8 cellular contexts compared by ENCODE assay signal in the genomic region with DNA sequence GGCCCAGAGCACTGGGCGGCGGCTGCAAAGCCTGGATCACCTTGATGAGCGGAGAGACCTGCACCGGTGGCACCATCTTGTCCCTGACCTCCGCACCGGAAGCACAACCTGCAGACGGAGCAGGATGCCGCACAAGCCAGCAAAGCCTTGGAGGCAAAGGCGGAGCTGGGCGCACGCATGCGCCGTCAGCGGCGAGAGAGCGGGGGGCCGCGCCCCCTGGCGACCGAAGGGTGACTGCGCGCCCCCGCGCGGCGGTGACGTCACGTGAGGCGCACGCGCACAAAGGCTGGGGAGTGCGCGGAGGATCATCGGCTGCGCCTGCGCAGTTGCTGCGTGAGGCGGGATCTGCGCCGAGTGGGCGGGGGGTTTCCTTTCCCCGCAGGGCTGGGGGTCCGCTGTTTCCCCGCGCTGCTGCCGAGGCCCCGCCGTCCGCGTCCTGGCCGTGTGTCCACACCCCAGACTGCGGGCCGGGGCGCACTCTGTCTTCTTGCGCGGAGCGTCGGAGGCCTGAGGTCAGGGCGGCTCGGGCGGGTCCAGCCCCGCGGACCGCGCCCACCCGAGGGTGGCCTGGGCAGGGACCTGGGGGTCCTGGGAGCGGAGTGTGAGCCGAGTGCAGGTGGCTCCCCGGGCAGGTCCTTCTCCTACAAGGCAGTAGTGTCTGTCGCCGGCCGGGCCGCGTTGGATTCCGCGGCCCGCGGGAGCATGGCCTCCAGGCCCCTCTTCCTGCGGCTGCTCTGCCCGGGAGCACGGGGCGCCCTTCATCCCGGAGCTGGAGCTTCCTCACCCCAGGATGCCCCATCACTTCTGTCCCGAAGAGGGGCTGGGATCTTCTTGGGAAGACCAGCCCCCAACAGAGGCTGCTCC. TPM values are rescaled to one million over a fixed set of nuclear protein-coding genes. Genes with fewer than 3 reads are reported as not detected.
DNase-seq lines count a peak whose midpoint lies in the region; ATAC-seq and TF ChIP-seq lines count a peak whose summit lies in the region.

A gene with protein sequence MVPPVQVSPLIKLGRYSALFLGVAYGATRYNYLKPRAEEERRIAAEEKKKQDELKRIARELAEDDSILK (minus strand): TSS at position 105 of the 864 bp plus-strand sequence. CDS start 29 bp downstream, at position 76.
A gene with protein sequence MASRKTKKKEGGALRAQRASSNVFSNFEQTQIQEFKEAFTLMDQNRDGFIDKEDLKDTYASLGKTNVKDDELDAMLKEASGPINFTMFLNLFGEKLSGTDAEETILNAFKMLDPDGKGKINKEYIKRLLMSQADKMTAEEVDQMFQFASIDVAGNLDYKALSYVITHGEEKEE (plus strand): TSS at position 371 of the 864 bp plus-strand sequence. CDS start 3,485 bp downstream, outside the sequence.

- H3K36me3 ChIP-seq in Caco-2 (ENCODE audit: control insufficient read depth, insufficient read depth, low read length) (peaks cover 2% of the 10 kb centered on the region; the same call in 1 of the 2 replicates), mesenchymal stem cell (ENCODE audit: control insufficient read depth in 1 of 2, insufficient read depth in 2 of 2, low read depth in 1 of 2, low read length in 2 of 2) (peaks cover 23 to 43% of the 10 kb centered on the region in 2 experiments)

- 1% methylated on average over 70 of the region's 84 CpGs for WGBS in mesenchymal stem cell

- H3K4me1 ChIP-seq in Caco-2, result peaks cover 4% of the 10 kb centered on the region; the same call in 1 of the 2 replicates
- peaks cover 32% of the 10 kb centered on the region for H3K4me1 ChIP-seq in mesenchymal stem cell (ENCODE audit: control insufficient read depth, insufficient read depth, low read depth, low read length)

- no peak within 1 kb of the TSS for H2BK5ac ChIP-seq in mesenchymal stem cell (ENCODE audit: low read depth, low read length, poor library complexity, severe bottlenecking)

- no peaks in the 10 kb centered on the region for H3K9me3 Mint-ChIP-seq in Caco-2 (ENCODE audit: unreplicated experiment)
- no peaks in the 10 kb centered on the region for H3K9me3 Mint-ChIP-seq in effector memory CD8-positive, alpha-beta T cell

- peak within 1 kb of the TSS in 1 of 2 experiments; percentile 85 for H3K23ac ChIP-seq in mesenchymal stem cell (ENCODE audit: low read length in 2 of 2)

- peak within 1 kb of the TSS; percentile 80 for H3K4me3 Mint-ChIP-seq in Caco-2 (ENCODE audit: unreplicated experiment)
- peak within 1 kb of the TSS; percentile 82 to 85 for H3K4me3 Mint-ChIP-seq in effector memory CD8-positive, alpha-beta T cell

- peak within 1 kb of the TSS; percentile 96 for H3K9ac ChIP-seq in mesenchymal stem cell (ENCODE audit: low read length)

- H3K27ac Mint-ChIP-seq in Caco-2 (ENCODE audit: unreplicated experiment), result peak within 1 kb of the TSS; percentile 85
- peak within 1 kb of the TSS; percentile 91 for H3K27ac Mint-ChIP-seq in effector memory CD8-positive, alpha-beta T cell

- DNase-seq in Caco-2 (peak; percentile 95 to 96), HT1080 (ENCODE audit: low read depth) (peak; percentile 92), NOMO-1 (lab: John Stamatoyannopoulos, UW; ENCODE audit: unreplicated experiment in 2 of 2) (peak; percentile 91 to 94), mesenchymal stem cell (peak; percentile 90)
- peak; percentile 95 to 96 for DNase-seq in activated CD8-positive, alpha-beta memory T cell treated with anti-CD3 and anti-CD28 coated beads for 4 hours (ENCODE audit: low read depth in 2 of 2)
- peak; percentile 97 to 99 (median 98) for DNase-seq in effector memory CD8-positive, alpha-beta T cell
- DNase-seq in stimulated activated CD8-positive, alpha-beta memory T cell treated with anti-CD3 and anti-CD28 coated beads, Interleukin-12 subunit alpha, Interleukin-12 subunit beta, amount 100 ng/mL, for 4 hours (ENCODE audit: low read depth), result peak; percentile 99

- no peaks in the 10 kb centered on the region for H3K27me3 Mint-ChIP-seq in Caco-2 (ENCODE audit: insufficient read depth, unreplicated experiment)
- H3K27me3 Mint-ChIP-seq in effector memory CD8-positive, alpha-beta T cell, result no peaks in the 10 kb centered on the region

- H3K4me3 ChIP-seq in Caco-2 (ENCODE audit: low read depth, low read length), result peak within 1 kb of the TSS; percentile 96
- peak within 1 kb of the TSS; percentile 90 to 94 for H3K4me3 ChIP-seq in mesenchymal stem cell (ENCODE audit: insufficient read depth in 1 of 2, low read depth in 1 of 2, low read length in 2 of 2)

- H3K14ac ChIP-seq in mesenchymal stem cell (ENCODE audit: low read length in 2 of 2), result peak within 1 kb of the TSS; percentile 77 to 96

- peak within 1 kb of the TSS; percentile 86 for H4K91ac ChIP-seq in mesenchymal stem cell (ENCODE audit: low read length)

- no peaks in the 10 kb centered on the region for H3K27me3 ChIP-seq in Caco-2 (replicated peaks; ENCODE audit: control insufficient read depth, insufficient read depth, low read length)
- no peaks in the 10 kb centered on the region for H3K27me3 ChIP-seq in mesenchymal stem cell (ENCODE audit: control insufficient read depth in 1 of 2, insufficient read depth in 1 of 2, low read length in 2 of 2)

- peak within 1 kb of the TSS; percentile 83 for H2BK120ac ChIP-seq in mesenchymal stem cell (ENCODE audit: low read depth, low read length)

- peak; percentile 55 to 80 for TF ChIP-seq CTCF in Caco-2 (IDR thresholded peaks at IDR 0.05; ENCODE audit: insufficient read depth in 1 of 2, low read depth in 1 of 2, low read length in 1 of 2, severe bottlenecking in 1 of 2, unreplicated experiment in 1 of 2)

- POLR2A ChIA-PET in Caco-2 (lab: Charles Lee), result interaction anchor here (1.0 kb wide), 1 partner anchor 107 kb away, joined by 8 read pairs; no protein-coding TSS in a partner anchor

- peak within 1 kb of the TSS; percentile 88 for H4K8ac ChIP-seq in mesenchymal stem cell (ENCODE audit: low read length)

- peak within 1 kb of the TSS in 1 of 2 experiments; percentile 68 for H2BK12ac ChIP-seq in mesenchymal stem cell (ENCODE audit: low read length in 2 of 2)

- H2AFZ ChIP-seq in mesenchymal stem cell (ENCODE audit: low read depth, low read length), result peak within 1 kb of the TSS; percentile 72

- H2BK15ac ChIP-seq in mesenchymal stem cell (ENCODE audit: low read depth, poor library complexity, severe bottlenecking), result peak within 1 kb of the TSS; percentile 85

- H2AK5ac ChIP-seq in mesenchymal stem cell (ENCODE audit: low read length, severe bottlenecking), result peak within 1 kb of the TSS; percentile 55

- peaks cover 5% of the 10 kb centered on the region for H3K4me1 Mint-ChIP-seq in Caco-2 (ENCODE audit: low read depth, unreplicated experiment)
- H3K4me1 Mint-ChIP-seq in effector memory CD8-positive, alpha-beta T cell (ENCODE audit: low read depth in 2 of 2), result peaks cover 10% of the 10 kb centered on the region in 2 donors

- H3K36me3 Mint-ChIP-seq in Caco-2 (ENCODE audit: insufficient read depth, unreplicated experiment), result peaks cover 42% of the 10 kb centered on the region
- H3K36me3 Mint-ChIP-seq in effector memory CD8-positive, alpha-beta T cell (ENCODE audit: insufficient read depth), result peaks cover 53% of the 10 kb centered on the region

- no peak within 1 kb of the TSS for H3K27ac ChIP-seq in mesenchymal stem cell (ENCODE audit: low read length, poor library complexity, severe bottlenecking)

- ATAC-seq in GM21360 (IDR thresholded peaks at IDR 0.05; ENCODE audit: unreplicated experiment), result peak; percentile 59
- ATAC-seq in effector memory CD8-positive, alpha-beta T cell (replicated peaks), result peak; percentile 94

- H3K18ac ChIP-seq in mesenchymal stem cell (ENCODE audit: low read depth in 1 of 2, low read length in 2 of 2), result peak within 1 kb of the TSS; percentile 81 to 98

- intact Hi-C loops in Caco-2 (cut with micrococcal nuclease; ENCODE audit: unreplicated experiment), result no loop called here

- no peaks in the 10 kb centered on the region for H3K9me3 ChIP-seq in Caco-2
- no peaks in the 10 kb centered on the region for H3K9me3 ChIP-seq in mesenchymal stem cell (ENCODE audit: control insufficient read depth, low read length)

- H3K4ac ChIP-seq in mesenchymal stem cell (ENCODE audit: low read depth in 1 of 2, low read length in 2 of 2), result peak within 1 kb of the TSS; percentile 69 to 95

- H3K4me2 ChIP-seq in mesenchymal stem cell (ENCODE audit: low read length, poor library complexity, severe bottlenecking), result peak within 1 kb of the TSS; percentile 95

- H3K79me1 ChIP-seq in mesenchymal stem cell (replicated peaks; ENCODE audit: low read length, poor library complexity, severe bottlenecking), result peaks cover 27% of the 10 kb centered on the region

- BruUV-seq in Caco-2 (replicated peaks; lab: Mats Ljungman, UMichigan), result TSS peak; percentile 31

- CTCF ChIA-PET in Caco-2 (lab: Charles Lee), result interaction anchor here (0.5 to 1.5 kb wide), 6 partner anchors 10 to 410 kb away, joined by 3 to 6 read pairs (median 3); no protein-coding TSS in a partner anchor

RNA-seq across cellular contexts. Expression of the first gene that starts in this region (rescaled TPM):
- total RNA-seq in Caco-2 (2022), result 244 and 257 TPM in 2 replicates
- 214 and 483 TPM in 2 replicates for total RNA-seq in HT1080 (2014; rRNA removed; shearing (Covaris generic))
- polyA plus RNA-seq in HT1080 (2015; cell fraction: cytosol; rRNA removed), result 141 and 278 TPM in 2 replicates
- polyA plus RNA-seq in HT1080 (2015; cell fraction: nucleus; rRNA removed), result 36.7 and 142 TPM in 2 replicates
- 1,109 TPM for polyA plus RNA-seq in mesenchymal stem cell (2013, experiment 1 of 2)
- 1,079 TPM for polyA plus RNA-seq in mesenchymal stem cell (2013, experiment 2 of 2)

RNA-seq across cellular contexts. Expression of the second gene that starts in this region (rescaled TPM):
- total RNA-seq in Caco-2 (2022), result 17.1 and 21.8 TPM in 2 replicates
- 4.9 and 8.5 TPM in 2 replicates for total RNA-seq in HT1080 (2014; rRNA removed; shearing (Covaris generic))
- polyA plus RNA-seq in HT1080 (2015; cell fraction: cytosol; rRNA removed), result 4.2 and 5.9 TPM in 2 replicates
- polyA plus RNA-seq in HT1080 (2015; cell fraction: nucleus; rRNA removed), result 24.2 and 32.8 TPM in 2 replicates
- 15.0 TPM for polyA plus RNA-seq in mesenchymal stem cell (2013, experiment 1 of 2)
- polyA plus RNA-seq in mesenchymal stem cell (2013, experiment 2 of 2), result 13.1 TPM
